In the genomic region with DNA sequence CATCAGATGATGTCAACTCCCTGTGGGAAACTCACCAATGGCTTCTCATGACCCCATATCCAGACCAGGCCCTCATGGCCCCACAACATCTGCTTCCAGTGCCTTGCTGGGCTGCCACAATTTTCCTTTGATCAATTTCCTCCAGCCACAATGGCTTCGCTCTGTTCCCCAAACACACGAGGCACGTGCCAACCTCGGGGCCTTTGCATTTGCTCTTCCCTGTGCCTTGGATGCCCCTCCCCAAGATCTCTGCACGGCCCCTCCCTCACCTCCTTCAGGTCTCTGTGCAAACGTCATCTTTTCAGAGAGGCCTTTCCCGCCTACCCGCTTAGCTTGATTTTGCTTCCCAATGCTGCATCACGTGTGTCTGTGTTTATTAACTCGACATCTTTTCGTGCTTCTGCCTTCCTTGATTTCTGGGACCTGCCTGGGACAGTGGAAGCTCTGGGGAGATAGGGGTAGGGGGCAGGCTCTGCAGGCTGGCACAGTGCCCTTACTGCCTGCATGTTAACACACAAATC, we compare ENCODE assay signal across 1 cellular context.
TF ChIP-seq lines count a peak whose summit lies in the region.

No MANE protein-coding gene starts in this region.

TF ChIP-seq in GM12878, 131 proteins besides CTCF, POLR2A, EP300 and RAD21:
- no peak for TF ChIP-seq ESRRA (IDR thresholded peaks at IDR 0.05; ENCODE audit: low read length)
- TF ChIP-seq NFYA (IDR thresholded peaks at IDR 0.05; ENCODE audit: borderline replicate concordance, low read depth, low read length) = no peak
- TF ChIP-seq, protein P1, sequence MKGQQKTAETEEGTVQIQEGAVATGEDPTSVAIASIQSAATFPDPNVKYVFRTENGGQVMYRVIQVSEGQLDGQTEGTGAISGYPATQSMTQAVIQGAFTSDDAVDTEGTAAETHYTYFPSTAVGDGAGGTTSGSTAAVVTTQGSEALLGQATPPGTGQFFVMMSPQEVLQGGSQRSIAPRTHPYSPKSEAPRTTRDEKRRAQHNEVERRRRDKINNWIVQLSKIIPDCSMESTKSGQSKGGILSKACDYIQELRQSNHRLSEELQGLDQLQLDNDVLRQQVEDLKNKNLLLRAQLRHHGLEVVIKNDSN (IDR thresholded peaks at IDR 0.05; ENCODE audit: borderline replicate concordance, extremely low read length, insufficient read depth, low read depth, low read length) = no peak
- TF ChIP-seq MEF2A (IDR thresholded peaks at IDR 0.05; ENCODE audit: insufficient read depth, low read depth, low read length) = no peak
- no peak for TF ChIP-seq NR2C2 (IDR thresholded peaks at IDR 0.05; ENCODE audit: borderline replicate concordance, control insufficient read depth, insufficient read length, low read depth)
- TF ChIP-seq PAX5 (IDR thresholded peaks at IDR 0.05; ENCODE audit: borderline replicate concordance, low read depth, low read length) = no peak
- TF ChIP-seq, protein P2, sequence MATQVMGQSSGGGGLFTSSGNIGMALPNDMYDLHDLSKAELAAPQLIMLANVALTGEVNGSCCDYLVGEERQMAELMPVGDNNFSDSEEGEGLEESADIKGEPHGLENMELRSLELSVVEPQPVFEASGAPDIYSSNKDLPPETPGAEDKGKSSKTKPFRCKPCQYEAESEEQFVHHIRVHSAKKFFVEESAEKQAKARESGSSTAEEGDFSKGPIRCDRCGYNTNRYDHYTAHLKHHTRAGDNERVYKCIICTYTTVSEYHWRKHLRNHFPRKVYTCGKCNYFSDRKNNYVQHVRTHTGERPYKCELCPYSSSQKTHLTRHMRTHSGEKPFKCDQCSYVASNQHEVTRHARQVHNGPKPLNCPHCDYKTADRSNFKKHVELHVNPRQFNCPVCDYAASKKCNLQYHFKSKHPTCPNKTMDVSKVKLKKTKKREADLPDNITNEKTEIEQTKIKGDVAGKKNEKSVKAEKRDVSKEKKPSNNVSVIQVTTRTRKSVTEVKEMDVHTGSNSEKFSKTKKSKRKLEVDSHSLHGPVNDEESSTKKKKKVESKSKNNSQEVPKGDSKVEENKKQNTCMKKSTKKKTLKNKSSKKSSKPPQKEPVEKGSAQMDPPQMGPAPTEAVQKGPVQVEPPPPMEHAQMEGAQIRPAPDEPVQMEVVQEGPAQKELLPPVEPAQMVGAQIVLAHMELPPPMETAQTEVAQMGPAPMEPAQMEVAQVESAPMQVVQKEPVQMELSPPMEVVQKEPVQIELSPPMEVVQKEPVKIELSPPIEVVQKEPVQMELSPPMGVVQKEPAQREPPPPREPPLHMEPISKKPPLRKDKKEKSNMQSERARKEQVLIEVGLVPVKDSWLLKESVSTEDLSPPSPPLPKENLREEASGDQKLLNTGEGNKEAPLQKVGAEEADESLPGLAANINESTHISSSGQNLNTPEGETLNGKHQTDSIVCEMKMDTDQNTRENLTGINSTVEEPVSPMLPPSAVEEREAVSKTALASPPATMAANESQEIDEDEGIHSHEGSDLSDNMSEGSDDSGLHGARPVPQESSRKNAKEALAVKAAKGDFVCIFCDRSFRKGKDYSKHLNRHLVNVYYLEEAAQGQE (IDR thresholded peaks at IDR 0.05; ENCODE audit: low read depth, low read length) = no peak
- TF ChIP-seq, protein P3, sequence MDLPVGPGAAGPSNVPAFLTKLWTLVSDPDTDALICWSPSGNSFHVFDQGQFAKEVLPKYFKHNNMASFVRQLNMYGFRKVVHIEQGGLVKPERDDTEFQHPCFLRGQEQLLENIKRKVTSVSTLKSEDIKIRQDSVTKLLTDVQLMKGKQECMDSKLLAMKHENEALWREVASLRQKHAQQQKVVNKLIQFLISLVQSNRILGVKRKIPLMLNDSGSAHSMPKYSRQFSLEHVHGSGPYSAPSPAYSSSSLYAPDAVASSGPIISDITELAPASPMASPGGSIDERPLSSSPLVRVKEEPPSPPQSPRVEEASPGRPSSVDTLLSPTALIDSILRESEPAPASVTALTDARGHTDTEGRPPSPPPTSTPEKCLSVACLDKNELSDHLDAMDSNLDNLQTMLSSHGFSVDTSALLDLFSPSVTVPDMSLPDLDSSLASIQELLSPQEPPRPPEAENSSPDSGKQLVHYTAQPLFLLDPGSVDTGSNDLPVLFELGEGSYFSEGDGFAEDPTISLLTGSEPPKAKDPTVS (IDR thresholded peaks at IDR 0.05; ENCODE audit: low read depth, low read length) = no peak
- no peak for TF ChIP-seq JUNB (IDR thresholded peaks at IDR 0.05)
- no peak for TF ChIP-seq ZNF622 (IDR thresholded peaks at IDR 0.05)
- TF ChIP-seq RCOR1 (conservative IDR thresholded peaks at IDR 0.05; ENCODE audit: low read depth, low read length) = no peak
- TF ChIP-seq TCF7 (IDR thresholded peaks at IDR 0.05; ENCODE audit: borderline replicate concordance) = no peak
- TF ChIP-seq, protein P4, sequence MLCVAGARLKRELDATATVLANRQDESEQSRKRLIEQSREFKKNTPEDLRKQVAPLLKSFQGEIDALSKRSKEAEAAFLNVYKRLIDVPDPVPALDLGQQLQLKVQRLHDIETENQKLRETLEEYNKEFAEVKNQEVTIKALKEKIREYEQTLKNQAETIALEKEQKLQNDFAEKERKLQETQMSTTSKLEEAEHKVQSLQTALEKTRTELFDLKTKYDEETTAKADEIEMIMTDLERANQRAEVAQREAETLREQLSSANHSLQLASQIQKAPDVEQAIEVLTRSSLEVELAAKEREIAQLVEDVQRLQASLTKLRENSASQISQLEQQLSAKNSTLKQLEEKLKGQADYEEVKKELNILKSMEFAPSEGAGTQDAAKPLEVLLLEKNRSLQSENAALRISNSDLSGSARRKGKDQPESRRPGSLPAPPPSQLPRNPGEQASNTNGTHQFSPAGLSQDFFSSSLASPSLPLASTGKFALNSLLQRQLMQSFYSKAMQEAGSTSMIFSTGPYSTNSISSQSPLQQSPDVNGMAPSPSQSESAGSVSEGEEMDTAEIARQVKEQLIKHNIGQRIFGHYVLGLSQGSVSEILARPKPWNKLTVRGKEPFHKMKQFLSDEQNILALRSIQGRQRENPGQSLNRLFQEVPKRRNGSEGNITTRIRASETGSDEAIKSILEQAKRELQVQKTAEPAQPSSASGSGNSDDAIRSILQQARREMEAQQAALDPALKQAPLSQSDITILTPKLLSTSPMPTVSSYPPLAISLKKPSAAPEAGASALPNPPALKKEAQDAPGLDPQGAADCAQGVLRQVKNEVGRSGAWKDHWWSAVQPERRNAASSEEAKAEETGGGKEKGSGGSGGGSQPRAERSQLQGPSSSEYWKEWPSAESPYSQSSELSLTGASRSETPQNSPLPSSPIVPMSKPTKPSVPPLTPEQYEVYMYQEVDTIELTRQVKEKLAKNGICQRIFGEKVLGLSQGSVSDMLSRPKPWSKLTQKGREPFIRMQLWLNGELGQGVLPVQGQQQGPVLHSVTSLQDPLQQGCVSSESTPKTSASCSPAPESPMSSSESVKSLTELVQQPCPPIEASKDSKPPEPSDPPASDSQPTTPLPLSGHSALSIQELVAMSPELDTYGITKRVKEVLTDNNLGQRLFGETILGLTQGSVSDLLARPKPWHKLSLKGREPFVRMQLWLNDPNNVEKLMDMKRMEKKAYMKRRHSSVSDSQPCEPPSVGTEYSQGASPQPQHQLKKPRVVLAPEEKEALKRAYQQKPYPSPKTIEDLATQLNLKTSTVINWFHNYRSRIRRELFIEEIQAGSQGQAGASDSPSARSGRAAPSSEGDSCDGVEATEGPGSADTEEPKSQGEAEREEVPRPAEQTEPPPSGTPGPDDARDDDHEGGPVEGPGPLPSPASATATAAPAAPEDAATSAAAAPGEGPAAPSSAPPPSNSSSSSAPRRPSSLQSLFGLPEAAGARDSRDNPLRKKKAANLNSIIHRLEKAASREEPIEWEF (IDR thresholded peaks at IDR 0.05; ENCODE audit: insufficient replicate concordance, low read depth, low read length) = no peak
- TF ChIP-seq, protein P5, sequence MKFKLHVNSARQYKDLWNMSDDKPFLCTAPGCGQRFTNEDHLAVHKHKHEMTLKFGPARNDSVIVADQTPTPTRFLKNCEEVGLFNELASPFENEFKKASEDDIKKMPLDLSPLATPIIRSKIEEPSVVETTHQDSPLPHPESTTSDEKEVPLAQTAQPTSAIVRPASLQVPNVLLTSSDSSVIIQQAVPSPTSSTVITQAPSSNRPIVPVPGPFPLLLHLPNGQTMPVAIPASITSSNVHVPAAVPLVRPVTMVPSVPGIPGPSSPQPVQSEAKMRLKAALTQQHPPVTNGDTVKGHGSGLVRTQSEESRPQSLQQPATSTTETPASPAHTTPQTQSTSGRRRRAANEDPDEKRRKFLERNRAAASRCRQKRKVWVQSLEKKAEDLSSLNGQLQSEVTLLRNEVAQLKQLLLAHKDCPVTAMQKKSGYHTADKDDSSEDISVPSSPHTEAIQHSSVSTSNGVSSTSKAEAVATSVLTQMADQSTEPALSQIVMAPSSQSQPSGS (IDR thresholded peaks at IDR 0.05; ENCODE audit: low read length) = no peak
- no peak for TF ChIP-seq TBL1XR1 (IDR thresholded peaks at IDR 0.05; ENCODE audit: low read depth, low read length)
- TF ChIP-seq, protein P6, sequence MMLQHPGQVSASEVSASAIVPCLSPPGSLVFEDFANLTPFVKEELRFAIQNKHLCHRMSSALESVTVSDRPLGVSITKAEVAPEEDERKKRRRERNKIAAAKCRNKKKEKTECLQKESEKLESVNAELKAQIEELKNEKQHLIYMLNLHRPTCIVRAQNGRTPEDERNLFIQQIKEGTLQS (IDR thresholded peaks at IDR 0.05; ENCODE audit: borderline replicate concordance, extremely low read depth, low read depth, low read length) = no peak
